21 cellular contexts compared by ENCODE assay signal in the genomic region with DNA sequence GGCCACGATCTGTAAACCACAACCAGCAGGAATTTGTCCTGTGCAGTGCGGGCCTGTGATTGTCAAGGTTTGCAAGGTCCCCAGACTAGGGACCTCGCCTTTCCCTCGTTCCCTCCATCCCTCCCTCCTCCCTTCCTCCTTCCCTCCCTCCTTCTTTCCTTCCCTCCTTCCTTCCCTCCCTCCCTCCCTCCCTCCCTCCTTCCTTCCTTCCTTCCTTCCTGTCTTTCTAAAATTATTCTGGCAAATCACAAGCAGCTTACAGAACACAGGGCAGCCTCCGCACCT.
"Had no signal": no experiment of that assay in that cellular context is flagged by ENCODE, and none has a peak within 500 bp of the region (broad histone marks: within the 10 kb centered on the region; RNA-seq: fewer than 3 reads in every experiment).

No MANE protein-coding gene starts in this region.

- FAIRE-seq: endothelial cell of umbilical vein, frontal cortex, small intestine had no signal

- H3K4me1 Mint-ChIP-seq: activated B cell treated with CpG ODN at 0.5 μM for 24 hours; activated CD4-positive, alpha-beta T cell treated with anti-CD3 and anti-CD28 coated beads for 36 hours; natural killer cell; stimulated activated effector memory CD8-positive, alpha-beta T cell treated with anti-CD3 and anti-CD28 coated beads, Interleukin-12 subunit alpha, Interleukin-12 subunit beta, amount 100 ng/mL, for 72 hours; stimulated activated naive CD8-positive, alpha-beta T cell treated with anti-CD3 and anti-CD28 coated beads, Interleukin-15, amount 100 ng/mL, for 72 hours had no signal

- H3K27ac ChIP-seq: suprapubic skin had no signal

- H3K4me3 ChIP-seq: esophagus muscularis mucosa, suprapubic skin had no signal

- H3K36me3 Mint-ChIP-seq: activated naive CD4-positive, alpha-beta T cell treated with anti-CD3 and anti-CD28 coated beads, Interleukin-2, amount 10 ng/mL, durations not matched to agents 7 days and 5 days; natural killer cell; stimulated activated effector memory CD8-positive, alpha-beta T cell treated with anti-CD3 and anti-CD28 coated beads, Interleukin-12 subunit alpha, Interleukin-12 subunit beta, amount 100 ng/mL, for 72 hours had no signal

- H3K27ac Mint-ChIP-seq: activated B cell treated with CpG ODN at 0.5 μM for 24 hours; activated CD4-positive, alpha-beta T cell treated with anti-CD3 and anti-CD28 coated beads for 36 hours; activated naive CD4-positive, alpha-beta T cell treated with anti-CD3 and anti-CD28 coated beads, Interleukin-2, amount 10 ng/mL, durations not matched to agents 7 days and 5 days; natural killer cell; stimulated activated effector memory CD8-positive, alpha-beta T cell treated with anti-CD3 and anti-CD28 coated beads, Interleukin-12 subunit alpha, Interleukin-12 subunit beta, amount 100 ng/mL, for 72 hours; stimulated activated naive CD8-positive, alpha-beta T cell treated with anti-CD3 and anti-CD28 coated beads, Interleukin-15, amount 100 ng/mL, for 72 hours; T-helper 1 cell treated with Interleukin-12 subunit alpha and Interleukin-12 subunit beta and Interleukin-4 antibody, amounts not matched to agents 30 μg/mL and 1 μg/mL, for 36 hours had no signal

- H3K4me3 Mint-ChIP-seq: activated B cell treated with CpG ODN at 0.5 μM for 24 hours; activated CD4-positive, alpha-beta T cell treated with anti-CD3 and anti-CD28 coated beads for 36 hours; activated naive CD4-positive, alpha-beta T cell treated with anti-CD3 and anti-CD28 coated beads, Interleukin-2, amount 10 ng/mL, durations not matched to agents 7 days and 5 days; natural killer cell; stimulated activated effector memory CD8-positive, alpha-beta T cell treated with anti-CD3 and anti-CD28 coated beads, Interleukin-12 subunit alpha, Interleukin-12 subunit beta, amount 100 ng/mL, for 72 hours; stimulated activated naive CD8-positive, alpha-beta T cell treated with anti-CD3 and anti-CD28 coated beads, Interleukin-15, amount 100 ng/mL, for 72 hours; T-helper 1 cell treated with Interleukin-12 subunit alpha and Interleukin-12 subunit beta and Interleukin-4 antibody, amounts not matched to agents 30 μg/mL and 1 μg/mL, for 36 hours had no signal

- ATAC-seq: activated CD4-positive, alpha-beta T cell treated with anti-CD3 and anti-CD28 coated beads for 36 hours; natural killer cell; stimulated activated effector memory CD8-positive, alpha-beta T cell treated with anti-CD3 and anti-CD28 coated beads, Interleukin-12 subunit alpha, Interleukin-12 subunit beta, amount 100 ng/mL, for 72 hours had no signal

- DNase-seq: activated B cell treated with CpG ODN at 0.5 μM for 24 hours; activated CD4-positive, alpha-beta T cell treated with anti-CD3 and anti-CD28 coated beads for 36 hours; activated CD4-positive, alpha-beta T cell treated with anti-CD3 and anti-CD28 coated beads, Interleukin-2, amount 50 U/mL, for 48 hours; activated CD8-positive, alpha-beta memory T cell treated with anti-CD3 and anti-CD28 coated beads, Interleukin-2, amount 50 U/mL, for 48 hours; activated effector memory CD4-positive, alpha-beta T cell treated with Interleukin-2 at 50 U/mL for 16 hours; activated naive CD4-positive, alpha-beta T cell treated with anti-CD3 and anti-CD28 coated beads, Interleukin-2, amount 10 ng/mL, durations not matched to agents 7 days and 5 days; activated T-cell treated with anti-CD3 and anti-CD28 coated beads, Interleukin-2, amount 50 U/mL, for 48 hours; dermis blood vessel endothelial cell; effector memory CD4-positive, alpha-beta T cell; left ventricle myocardium superior; midbrain; natural killer cell; small intestine; stimulated activated CD4-positive, alpha-beta T cell treated with anti-CD3 and anti-CD28 coated beads, Interleukin-2, amount 100 ng/mL, for 24 hours; stimulated activated naive CD8-positive, alpha-beta T cell treated with anti-CD3 and anti-CD28 coated beads, Interleukin-15, amount 100 ng/mL, for 72 hours had no signal

- H3K36me3 ChIP-seq: esophagus muscularis mucosa, suprapubic skin had no signal

- H3K9me3 Mint-ChIP-seq: activated B cell treated with CpG ODN at 0.5 μM for 24 hours; activated naive CD4-positive, alpha-beta T cell treated with anti-CD3 and anti-CD28 coated beads, Interleukin-2, amount 10 ng/mL, durations not matched to agents 7 days and 5 days; natural killer cell; stimulated activated naive CD8-positive, alpha-beta T cell treated with anti-CD3 and anti-CD28 coated beads, Interleukin-15, amount 100 ng/mL, for 72 hours; T-helper 1 cell treated with Interleukin-12 subunit alpha and Interleukin-12 subunit beta and Interleukin-4 antibody, amounts not matched to agents 30 μg/mL and 1 μg/mL, for 36 hours had no signal

- H3K9me3 ChIP-seq: esophagus muscularis mucosa, suprapubic skin had no signal

- H3K27me3 Mint-ChIP-seq: activated B cell treated with CpG ODN at 0.5 μM for 24 hours; activated CD4-positive, alpha-beta T cell treated with anti-CD3 and anti-CD28 coated beads for 36 hours; activated naive CD4-positive, alpha-beta T cell treated with anti-CD3 and anti-CD28 coated beads, Interleukin-2, amount 10 ng/mL, durations not matched to agents 7 days and 5 days; stimulated activated naive CD8-positive, alpha-beta T cell treated with anti-CD3 and anti-CD28 coated beads, Interleukin-15, amount 100 ng/mL, for 72 hours had no signal

- H3K27me3 ChIP-seq: esophagus muscularis mucosa, suprapubic skin had no signal
